In the genomic region with DNA sequence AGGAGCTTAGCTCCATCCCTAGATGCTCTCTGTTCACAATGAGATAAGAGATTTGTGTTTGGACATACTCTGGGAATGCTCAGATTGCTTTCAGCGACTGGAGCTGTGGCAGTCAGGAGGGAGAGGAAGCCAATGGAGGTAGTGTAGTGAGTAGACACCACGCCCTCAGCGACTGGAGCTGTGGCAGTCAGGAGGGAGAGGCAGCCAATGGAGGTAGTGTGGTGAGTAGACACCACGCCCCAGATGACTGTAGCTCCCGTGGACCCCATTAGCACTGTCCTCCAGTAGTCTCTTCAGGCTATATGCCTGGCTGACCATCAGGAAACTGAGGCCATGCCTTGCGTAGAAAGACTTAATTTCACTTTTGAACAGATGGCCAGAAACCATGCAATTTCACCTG, we compare ENCODE assay signal across 21 cellular contexts.
"Had no signal": no experiment of that assay in that cellular context is flagged by ENCODE, and none has a peak within 500 bp of the region (broad histone marks: within the 10 kb centered on the region; RNA-seq: fewer than 3 reads in every experiment).

No MANE protein-coding gene starts in this region.

- H3K9me3 ChIP-seq: testis had no signal

- H3K4me3 Mint-ChIP-seq: naive B cell; nephron; stimulated activated naive B cell treated with anti-CD40 and anti-IgM and Interleukin-4, amounts not matched to agents 10 μg/mL and 1 μg/mL and 100 μg/mL, for 72 hours; stimulated activated naive CD8-positive, alpha-beta T cell treated with anti-CD3 and anti-CD28 coated beads, Interleukin-15, amount 100 ng/mL, for 72 hours had no signal

- H3K36me3 ChIP-seq: spleen, tibial nerve had no signal

- H3K27ac ChIP-seq: dorsolateral prefrontal cortex, spleen, testis, tibial nerve had no signal

- H3K4me3 ChIP-seq: dorsolateral prefrontal cortex, lung, spleen, testis, tibial nerve had no signal

- H3K27me3 Mint-ChIP-seq: naive B cell; stimulated activated naive B cell treated with anti-CD40 and anti-IgM and Interleukin-4, amounts not matched to agents 10 μg/mL and 1 μg/mL and 100 μg/mL, for 72 hours; stimulated activated naive CD8-positive, alpha-beta T cell treated with anti-CD3 and anti-CD28 coated beads, Interleukin-15, amount 100 ng/mL, for 72 hours had no signal

- H3K27me3 ChIP-seq: dorsolateral prefrontal cortex, spleen, testis, tibial nerve had no signal

- H3K4me1 Mint-ChIP-seq: naive B cell; nephron; stimulated activated naive B cell treated with anti-CD40 and anti-IgM and Interleukin-4, amounts not matched to agents 10 μg/mL and 1 μg/mL and 100 μg/mL, for 72 hours; stimulated activated naive CD8-positive, alpha-beta T cell treated with anti-CD3 and anti-CD28 coated beads, Interleukin-15, amount 100 ng/mL, for 72 hours had no signal

- ATAC-seq: left colon; left ventricle myocardium superior; sciatic nerve; stimulated activated naive B cell treated with anti-CD40 and anti-IgM and Interleukin-4, amounts not matched to agents 10 μg/mL and 1 μg/mL and 100 μg/mL, for 72 hours; stimulated activated naive CD8-positive, alpha-beta T cell treated with anti-CD3 and anti-CD28 coated beads, Interleukin-15, amount 100 ng/mL, for 72 hours had no signal

- H3K36me3 Mint-ChIP-seq: naive B cell; stimulated activated naive B cell treated with anti-CD40 and anti-IgM and Interleukin-4, amounts not matched to agents 10 μg/mL and 1 μg/mL and 100 μg/mL, for 72 hours had no signal

- H3K27ac Mint-ChIP-seq: naive B cell; nephron; stimulated activated naive B cell treated with anti-CD40 and anti-IgM and Interleukin-4, amounts not matched to agents 10 μg/mL and 1 μg/mL and 100 μg/mL, for 72 hours; stimulated activated naive CD8-positive, alpha-beta T cell treated with anti-CD3 and anti-CD28 coated beads, Interleukin-15, amount 100 ng/mL, for 72 hours had no signal

- DNase-seq: cortex of kidney; dorsolateral prefrontal cortex; effector CD8-positive, alpha-beta T cell; foreskin melanocyte; head of caudate nucleus; hippocampal formation; left colon; left ventricle myocardium superior; mesendoderm; naive B cell; spleen; stimulated activated CD4-positive, alpha-beta T cell treated with anti-CD3 and anti-CD28 coated beads, Interleukin-15, amount 100 ng/mL, for 24 hours; stimulated activated CD4-positive, alpha-beta T cell treated with anti-CD3 and anti-CD28 coated beads, Interleukin-1b, Interleukin-23, amount 100 ng/mL, for 48 hours; stimulated activated CD4-positive, alpha-beta T cell treated with anti-CD3 and anti-CD28 coated beads, Interleukin-4, amount 100 ng/mL, for 24 hours; stimulated activated naive B cell treated with anti-CD40 and anti-IgM and Interleukin-4, amounts not matched to agents 10 μg/mL and 1 μg/mL and 100 μg/mL, for 72 hours; stimulated activated naive CD8-positive, alpha-beta T cell treated with anti-CD3 and anti-CD28 coated beads, Interleukin-15, amount 100 ng/mL, for 72 hours; testis had no signal

- H3K4me1 ChIP-seq: spleen, testis, tibial nerve had no signal
